ENCODE assay signal across 1 cellular context in genomic region chr1:53349369-53349705, GRCh38.
TF ChIP-seq lines count a peak whose summit lies in the region.

No MANE protein-coding gene starts in this region.

TF ChIP-seq in HepG2, 621 proteins besides CTCF, POLR2A, EP300 and RAD21 (continued from another document):
- TF ChIP-seq ZNF318 (CRISPR knock-in tag; IDR thresholded peaks at IDR 0.05): no peak
- TF ChIP-seq ZNF891 (CRISPR knock-in tag; IDR thresholded peaks at IDR 0.05): no peak
- TF ChIP-seq KDM4B (CRISPR knock-in tag; IDR thresholded peaks at IDR 0.05): no peak
- TF ChIP-seq GABPB1 (CRISPR knock-in tag; IDR thresholded peaks at IDR 0.05): no peak
- no peak for TF ChIP-seq MTF1 (CRISPR knock-in tag; IDR thresholded peaks at IDR 0.05)
- no peak for TF ChIP-seq TAF15 (IDR thresholded peaks at IDR 0.05; ENCODE audit: low read depth, low read length, poor library complexity, severe bottlenecking)
- TF ChIP-seq, protein P1, sequence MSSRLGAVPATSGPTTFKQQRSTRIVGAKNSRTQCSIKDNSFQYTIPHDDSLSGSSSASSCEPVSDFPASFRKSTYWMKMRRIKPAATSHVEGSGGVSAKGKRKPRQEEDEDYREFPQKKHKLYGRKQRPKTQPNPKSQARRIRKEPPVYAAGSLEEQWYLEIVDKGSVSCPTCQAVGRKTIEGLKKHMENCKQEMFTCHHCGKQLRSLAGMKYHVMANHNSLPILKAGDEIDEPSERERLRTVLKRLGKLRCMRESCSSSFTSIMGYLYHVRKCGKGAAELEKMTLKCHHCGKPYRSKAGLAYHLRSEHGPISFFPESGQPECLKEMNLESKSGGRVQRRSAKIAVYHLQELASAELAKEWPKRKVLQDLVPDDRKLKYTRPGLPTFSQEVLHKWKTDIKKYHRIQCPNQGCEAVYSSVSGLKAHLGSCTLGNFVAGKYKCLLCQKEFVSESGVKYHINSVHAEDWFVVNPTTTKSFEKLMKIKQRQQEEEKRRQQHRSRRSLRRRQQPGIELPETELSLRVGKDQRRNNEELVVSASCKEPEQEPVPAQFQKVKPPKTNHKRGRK (CRISPR knock-in tag; IDR thresholded peaks at IDR 0.05): no peak
- no peak for TF ChIP-seq ZNF264 (CRISPR knock-in tag; IDR thresholded peaks at IDR 0.05)
- TF ChIP-seq, protein P2, sequence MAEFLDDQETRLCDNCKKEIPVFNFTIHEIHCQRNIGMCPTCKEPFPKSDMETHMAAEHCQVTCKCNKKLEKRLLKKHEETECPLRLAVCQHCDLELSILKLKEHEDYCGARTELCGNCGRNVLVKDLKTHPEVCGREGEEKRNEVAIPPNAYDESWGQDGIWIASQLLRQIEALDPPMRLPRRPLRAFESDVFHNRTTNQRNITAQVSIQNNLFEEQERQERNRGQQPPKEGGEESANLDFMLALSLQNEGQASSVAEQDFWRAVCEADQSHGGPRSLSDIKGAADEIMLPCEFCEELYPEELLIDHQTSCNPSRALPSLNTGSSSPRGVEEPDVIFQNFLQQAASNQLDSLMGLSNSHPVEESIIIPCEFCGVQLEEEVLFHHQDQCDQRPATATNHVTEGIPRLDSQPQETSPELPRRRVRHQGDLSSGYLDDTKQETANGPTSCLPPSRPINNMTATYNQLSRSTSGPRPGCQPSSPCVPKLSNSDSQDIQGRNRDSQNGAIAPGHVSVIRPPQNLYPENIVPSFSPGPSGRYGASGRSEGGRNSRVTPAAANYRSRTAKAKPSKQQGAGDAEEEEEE (CRISPR knock-in tag; IDR thresholded peaks at IDR 0.05; ENCODE audit: borderline replicate concordance): no peak
- no peak for TF ChIP-seq HOXA5 (CRISPR knock-in tag; IDR thresholded peaks at IDR 0.05)
- TF ChIP-seq, protein P3, sequence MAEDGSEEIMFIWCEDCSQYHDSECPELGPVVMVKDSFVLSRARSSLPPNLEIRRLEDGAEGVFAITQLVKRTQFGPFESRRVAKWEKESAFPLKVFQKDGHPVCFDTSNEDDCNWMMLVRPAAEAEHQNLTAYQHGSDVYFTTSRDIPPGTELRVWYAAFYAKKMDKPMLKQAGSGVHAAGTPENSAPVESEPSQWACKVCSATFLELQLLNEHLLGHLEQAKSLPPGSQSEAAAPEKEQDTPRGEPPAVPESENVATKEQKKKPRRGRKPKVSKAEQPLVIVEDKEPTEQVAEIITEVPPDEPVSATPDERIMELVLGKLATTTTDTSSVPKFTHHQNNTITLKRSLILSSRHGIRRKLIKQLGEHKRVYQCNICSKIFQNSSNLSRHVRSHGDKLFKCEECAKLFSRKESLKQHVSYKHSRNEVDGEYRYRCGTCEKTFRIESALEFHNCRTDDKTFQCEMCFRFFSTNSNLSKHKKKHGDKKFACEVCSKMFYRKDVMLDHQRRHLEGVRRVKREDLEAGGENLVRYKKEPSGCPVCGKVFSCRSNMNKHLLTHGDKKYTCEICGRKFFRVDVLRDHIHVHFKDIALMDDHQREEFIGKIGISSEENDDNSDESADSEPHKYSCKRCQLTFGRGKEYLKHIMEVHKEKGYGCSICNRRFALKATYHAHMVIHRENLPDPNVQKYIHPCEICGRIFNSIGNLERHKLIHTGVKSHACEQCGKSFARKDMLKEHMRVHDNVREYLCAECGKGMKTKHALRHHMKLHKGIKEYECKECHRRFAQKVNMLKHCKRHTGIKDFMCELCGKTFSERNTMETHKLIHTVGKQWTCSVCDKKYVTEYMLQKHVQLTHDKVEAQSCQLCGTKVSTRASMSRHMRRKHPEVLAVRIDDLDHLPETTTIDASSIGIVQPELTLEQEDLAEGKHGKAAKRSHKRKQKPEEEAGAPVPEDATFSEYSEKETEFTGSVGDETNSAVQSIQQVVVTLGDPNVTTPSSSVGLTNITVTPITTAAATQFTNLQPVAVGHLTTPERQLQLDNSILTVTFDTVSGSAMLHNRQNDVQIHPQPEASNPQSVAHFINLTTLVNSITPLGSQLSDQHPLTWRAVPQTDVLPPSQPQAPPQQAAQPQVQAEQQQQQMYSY (CRISPR knock-in tag; IDR thresholded peaks at IDR 0.05): no peak
- no peak for TF ChIP-seq HNRNPUL1 (IDR thresholded peaks at IDR 0.05; ENCODE audit: low read depth, low read length)
- no peak for TF ChIP-seq FOXP1 (IDR thresholded peaks at IDR 0.05)
- no peak for TF ChIP-seq FOXP1 (CRISPR knock-in tag; IDR thresholded peaks at IDR 0.05)
- TF ChIP-seq SMC3 (IDR thresholded peaks at IDR 0.05; ENCODE audit: low read length): no peak
- TF ChIP-seq HDAC2 (CRISPR knock-in tag; IDR thresholded peaks at IDR 0.05): no peak
- TF ChIP-seq ZNF44 (CRISPR knock-in tag; IDR thresholded peaks at IDR 0.05): no peak
